In the genomic region with DNA sequence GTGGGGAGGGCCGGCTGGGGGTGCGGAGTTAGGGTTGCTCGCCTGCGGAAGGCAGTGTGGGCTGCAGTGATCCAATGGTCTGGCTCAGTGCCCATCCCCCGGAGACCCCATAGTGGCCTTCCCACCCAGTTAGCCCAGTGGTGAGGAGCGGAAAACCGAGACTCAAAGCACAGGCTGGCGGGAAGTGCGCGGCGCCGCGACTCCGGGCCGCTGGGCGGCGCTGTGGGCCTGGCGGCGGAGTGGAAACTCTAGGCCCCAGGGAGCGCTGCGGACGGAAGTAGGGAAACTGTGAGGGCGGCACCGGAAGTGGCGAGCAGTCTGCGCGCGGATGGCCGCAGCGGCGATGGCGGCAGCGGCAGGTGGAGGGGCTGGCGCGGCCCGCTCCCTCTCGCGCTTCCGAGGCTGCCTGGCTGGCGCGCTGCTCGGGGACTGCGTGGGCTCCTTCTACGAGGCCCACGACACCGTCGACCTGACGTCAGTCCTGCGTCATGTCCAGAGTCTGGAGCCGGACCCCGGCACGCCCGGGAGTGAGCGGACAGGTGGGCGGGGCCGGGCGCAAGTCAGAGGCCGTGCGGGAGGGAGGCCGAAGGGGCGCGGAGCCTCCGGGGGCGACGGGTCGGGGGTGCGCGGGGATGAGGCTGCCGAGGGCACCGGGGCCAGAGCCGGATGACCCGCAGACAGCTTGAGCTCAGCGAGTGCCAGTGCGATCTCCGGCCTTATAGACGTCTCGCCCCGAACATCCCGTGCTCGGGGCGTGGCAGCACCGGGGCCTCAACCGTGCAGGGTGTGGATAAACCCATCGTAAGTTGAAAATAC, we compare ENCODE assay signal across 8 cellular contexts. TPM values are rescaled to one million over a fixed set of nuclear protein-coding genes. Genes with fewer than 3 reads are reported as not detected.
DNase-seq lines count a peak whose midpoint lies in the region; ATAC-seq lines count a peak whose summit lies in the region.

Gene ADPRS, plus strand, starts transcription at position 316 of the 816 bp plus-strand sequence. Its CDS starts 13 bp downstream, at position 329.

- H3K27me3 Mint-ChIP-seq in activated CD8-positive, alpha-beta memory T cell treated with anti-CD3 and anti-CD28 coated beads, Interleukin-2, amount 10 ng/mL, durations not matched to agents 7 days and 5 days = peaks cover 9% of the 10 kb centered on the region

- H3K27ac Mint-ChIP-seq in activated CD8-positive, alpha-beta memory T cell treated with anti-CD3 and anti-CD28 coated beads, Interleukin-2, amount 10 ng/mL, durations not matched to agents 7 days and 5 days = peak within 1 kb of the TSS; percentile 87

- peak; percentile 93 for DNase-seq in D341Med (ENCODE audit: low spot score)
- DNase-seq in HUDEP-2 (lab: John Stamatoyannopoulos, UW; ENCODE audit: unreplicated experiment in 76 of 76) = peak in 73 of 76 experiments; percentile 15 to 89 (median 77)
- DNase-seq in NT2/D1 (ENCODE audit: low read depth, low spot score) = peak; percentile 94
- DNase-seq in activated CD8-positive, alpha-beta memory T cell treated with anti-CD3 and anti-CD28 coated beads, Interleukin-2, amount 10 ng/mL, durations not matched to agents 7 days and 5 days = peak; percentile 94
- peak; percentile 96 for DNase-seq in mesenteric fat pad (ENCODE audit: low spot score)
- peak; percentile 79 for DNase-seq in stimulated activated CD8-positive, alpha-beta memory T cell treated with anti-CD3 and anti-CD28 coated beads, Interleukin-15, amount 100 ng/mL, for 1 hour (ENCODE audit: low read depth)

- CTCF ChIA-PET in activated CD8-positive, alpha-beta memory T cell treated with anti-CD3 and anti-CD28 coated beads, Interleukin-2, amount 10 ng/mL, durations not matched to agents 7 days and 5 days (lab: Charles Lee) = interaction anchor here (0.7 to 2.1 kb wide), 5 partner anchors 11 to 189 kb away, joined by 3 to 5 read pairs (median 3); partner anchors contain the start of gene TRAPPC3

- peaks cover 9% of the 10 kb centered on the region for H3K27me3 ChIP-seq in NT2/D1 (ENCODE audit: insufficient read depth, insufficient read length)
- H3K27me3 ChIP-seq in endocrine pancreas (ENCODE audit: control insufficient read depth, insufficient read depth, low read length) = no peaks in the 10 kb centered on the region

- peak within 1 kb of the TSS; percentile 90 for H3K4me3 Mint-ChIP-seq in activated CD8-positive, alpha-beta memory T cell treated with anti-CD3 and anti-CD28 coated beads, Interleukin-2, amount 10 ng/mL, durations not matched to agents 7 days and 5 days

- H3K9ac ChIP-seq in NT2/D1 (ENCODE audit: insufficient read length, low read depth) = peak within 1 kb of the TSS; percentile 97
- H3K9ac ChIP-seq in endocrine pancreas (ENCODE audit: control insufficient read depth, insufficient read depth, low read length) = peak within 1 kb of the TSS; percentile 90

- peaks cover 18% of the 10 kb centered on the region for H3K4me1 Mint-ChIP-seq in activated CD8-positive, alpha-beta memory T cell treated with anti-CD3 and anti-CD28 coated beads, Interleukin-2, amount 10 ng/mL, durations not matched to agents 7 days and 5 days

- peaks cover 19% of the 10 kb centered on the region for H3K36me3 Mint-ChIP-seq in activated CD8-positive, alpha-beta memory T cell treated with anti-CD3 and anti-CD28 coated beads, Interleukin-2, amount 10 ng/mL, durations not matched to agents 7 days and 5 days

- peak; percentile 80 for ATAC-seq in GM21381 (IDR thresholded peaks at IDR 0.05; ENCODE audit: unreplicated experiment)
- peak; percentile 87 for ATAC-seq in activated CD8-positive, alpha-beta memory T cell treated with anti-CD3 and anti-CD28 coated beads, Interleukin-2, amount 10 ng/mL, durations not matched to agents 7 days and 5 days

- peak within 1 kb of the TSS; percentile 98 for H3K4me3 ChIP-seq in NT2/D1 (ENCODE audit: insufficient read length, low read depth)
- peak within 1 kb of the TSS; percentile 87 for H3K4me3 ChIP-seq in endocrine pancreas (ENCODE audit: control insufficient read depth, insufficient read depth, low read length)

- H3K36me3 ChIP-seq in NT2/D1 (ENCODE audit: insufficient read depth, insufficient read length, low read length) (peaks cover 45% of the 10 kb centered on the region), endocrine pancreas (ENCODE audit: control insufficient read depth, insufficient read depth, low read length) (no peaks in the 10 kb centered on the region)

- H3K9me3 Mint-ChIP-seq in activated CD8-positive, alpha-beta memory T cell treated with anti-CD3 and anti-CD28 coated beads, Interleukin-2, amount 10 ng/mL, durations not matched to agents 7 days and 5 days (ENCODE audit: low read depth) = no peaks in the 10 kb centered on the region

- H3K9me3 ChIP-seq in NT2/D1 (ENCODE audit: insufficient read depth, low read length) (no peaks in the 10 kb centered on the region), endocrine pancreas (ENCODE audit: control insufficient read depth, low read length) (no peaks in the 10 kb centered on the region)

- H3K4me1 ChIP-seq in NT2/D1 (ENCODE audit: insufficient read depth, insufficient read length) (peaks cover 33% of the 10 kb centered on the region), endocrine pancreas (ENCODE audit: control insufficient read depth, insufficient read depth, low read length) (no peaks in the 10 kb centered on the region)

RNA-seq across cellular contexts. Expression of gene ADPRS, which starts in this region (rescaled TPM):
- total RNA-seq in activated CD8-positive, alpha-beta memory T cell treated with anti-CD3 and anti-CD28 coated beads, Interleukin-2, amount 10 ng/mL, durations not matched to agents 7 days and 5 days = 10 to 100 TPM; 35.4 to 36.9 TPM
- total RNA-seq in mesenteric fat pad = 21.8 TPM

Comparison
In these comparisons a context has a peak if more than half of its experiments do, and no peak if none do; other contexts are left out.
1. Peak in every context shown above with its lines: DNase-seq, ATAC-seq and H3K4me3 ChIP-seq.